1 cellular context compared by ENCODE assay signal in genomic region chr4:177309525-177310371, GRCh38.
TF ChIP-seq lines count a peak whose summit lies in the region.

NEIL3 (plus strand) TSS chr4:177309874; CDS start chr4:177309954, 80 bp downstream.

TF ChIP-seq in K562, 482 proteins besides CTCF, POLR2A, EP300 and RAD21 (continued from another document and continues in another):
- TF ChIP-seq TFE3 (CRISPR knock-in tag; IDR thresholded peaks at IDR 0.05) = no peak
- TF ChIP-seq TBP (optimal IDR thresholded peaks at IDR 0.05; ENCODE audit: low read depth, low read length) = peak; percentile 80
- TF ChIP-seq ZNF76 (CRISPR knock-in tag; IDR thresholded peaks at IDR 0.05; ENCODE audit: borderline replicate concordance) = no peak
- no peak for TF ChIP-seq U2AF2 (optimal IDR thresholded peaks at IDR 0.05; ENCODE audit: low read depth, low read length)
- TF ChIP-seq SMARCE1 (IDR thresholded peaks at IDR 0.05) = no peak
- TF ChIP-seq KDM5B (IDR thresholded peaks at IDR 0.05; ENCODE audit: insufficient replicate concordance, low read depth, low read length) = peak; percentile 82
- TF ChIP-seq SP1 (CRISPR knock-in tag; IDR thresholded peaks at IDR 0.05) = peak; percentile 79; the same call in 1 of the 2 replicates
- TF ChIP-seq HMBOX1 (IDR thresholded peaks at IDR 0.05) = peak; percentile 56; the same call in 1 of the 2 replicates
- no peak for TF ChIP-seq CBFB (CRISPR knock-in tag; IDR thresholded peaks at IDR 0.05)
- no peak for TF ChIP-seq ILK (tag; IDR thresholded peaks at IDR 0.05; ENCODE audit: borderline replicate concordance, low read depth)
- no peak for TF ChIP-seq DMBX1 (CRISPR knock-in tag; IDR thresholded peaks at IDR 0.05; ENCODE audit: borderline replicate concordance)
- TF ChIP-seq FOXA1 (IDR thresholded peaks at IDR 0.05; ENCODE audit: borderline replicate concordance) = no peak
- no peak for TF ChIP-seq GTF2A2 (tag; IDR thresholded peaks at IDR 0.05)
- TF ChIP-seq NCOA2 (IDR thresholded peaks at IDR 0.05; ENCODE audit: partially characterized antibody in 2 of 2) = no peak
- peak; percentile 78; the same call in 1 of the 2 replicates for TF ChIP-seq ZBTB1 (CRISPR knock-in tag; IDR thresholded peaks at IDR 0.05; ENCODE audit: borderline replicate concordance, low read depth)
- TF ChIP-seq MGA (IDR thresholded peaks at IDR 0.05) = peak; percentile 72
- no peak for TF ChIP-seq KAT8 (IDR thresholded peaks at IDR 0.05; ENCODE audit: low read depth)
- TF ChIP-seq ZBTB43 (CRISPR knock-in tag; IDR thresholded peaks at IDR 0.05) = no peak
- TF ChIP-seq ZFPM2 (CRISPR knock-in tag; IDR thresholded peaks at IDR 0.05) = no peak
- no peak for TF ChIP-seq RBM22 (IDR thresholded peaks at IDR 0.05; ENCODE audit: low read depth, low read length, poor library complexity, severe bottlenecking)
- no peak for TF ChIP-seq ZNF609 (CRISPR knock-in tag; IDR thresholded peaks at IDR 0.05; ENCODE audit: borderline replicate concordance)
- TF ChIP-seq POLR3G (IDR thresholded peaks at IDR 0.05; ENCODE audit: extremely low read depth, insufficient read length, insufficient replicate concordance) = no peak
- no peak for TF ChIP-seq SRSF9 (IDR thresholded peaks at IDR 0.05; ENCODE audit: borderline replicate concordance, low read depth, low read length)
- TF ChIP-seq ZNF184 (CRISPR knock-in tag; IDR thresholded peaks at IDR 0.05) = no peak
- no peak for TF ChIP-seq CHCHD3 (CRISPR knock-in tag; IDR thresholded peaks at IDR 0.05)
- TF ChIP-seq ETV6 (IDR thresholded peaks at IDR 0.05; ENCODE audit: borderline replicate concordance in 1 of 2, low read depth in 2 of 2, low read length in 1 of 2) = no peak
- TF ChIP-seq ETV6 (CRISPR knock-in tag; IDR thresholded peaks at IDR 0.05; ENCODE audit: borderline replicate concordance) = no peak
- 0 out of 2 replicates have a peak, but pooled peaks have one; percentile 23 for TF ChIP-seq TRIM28 (IDR thresholded peaks at IDR 0.05)
- TF ChIP-seq TBL1XR1 (IDR thresholded peaks at IDR 0.05; ENCODE audit: low read length in 2 of 2) = peak in 1 of 2 experiments; percentile 33; a peak in 1 of 4 replicates
- TF ChIP-seq CBFA2T3 (IDR thresholded peaks at IDR 0.05) = no peak
- TF ChIP-seq ZNF3 (CRISPR knock-in tag; IDR thresholded peaks at IDR 0.05) = no peak
- TF ChIP-seq SNIP1 (IDR thresholded peaks at IDR 0.05; ENCODE audit: low read depth) = no peak
- TF ChIP-seq E2F6 (IDR thresholded peaks at IDR 0.05; ENCODE audit: borderline replicate concordance in 1 of 2, extremely low read depth in 1 of 2, insufficient read depth in 1 of 2, insufficient read length in 1 of 2, low read depth in 1 of 2, low read length in 1 of 2, poor library complexity in 1 of 2, severe bottlenecking in 1 of 2) = peak; percentile 66 to 67
- TF ChIP-seq NEUROD1 (IDR thresholded peaks at IDR 0.05; ENCODE audit: borderline replicate concordance, low read depth, low read length, partially characterized antibody) = no peak
- TF ChIP-seq ZNF445 (CRISPR knock-in tag; IDR thresholded peaks at IDR 0.05; ENCODE audit: low read depth) = no peak
- no peak for TF ChIP-seq ZNF696 (CRISPR knock-in tag; conservative IDR thresholded peaks at IDR 0.05)
- no peak for TF ChIP-seq BCOR (IDR thresholded peaks at IDR 0.05)
- TF ChIP-seq BRF2 (IDR thresholded peaks at IDR 0.05; ENCODE audit: borderline replicate concordance, insufficient read depth, insufficient read length) = no peak
- TF ChIP-seq SMARCA4 (IDR thresholded peaks at IDR 0.05) = no peak
